In the genomic region with DNA sequence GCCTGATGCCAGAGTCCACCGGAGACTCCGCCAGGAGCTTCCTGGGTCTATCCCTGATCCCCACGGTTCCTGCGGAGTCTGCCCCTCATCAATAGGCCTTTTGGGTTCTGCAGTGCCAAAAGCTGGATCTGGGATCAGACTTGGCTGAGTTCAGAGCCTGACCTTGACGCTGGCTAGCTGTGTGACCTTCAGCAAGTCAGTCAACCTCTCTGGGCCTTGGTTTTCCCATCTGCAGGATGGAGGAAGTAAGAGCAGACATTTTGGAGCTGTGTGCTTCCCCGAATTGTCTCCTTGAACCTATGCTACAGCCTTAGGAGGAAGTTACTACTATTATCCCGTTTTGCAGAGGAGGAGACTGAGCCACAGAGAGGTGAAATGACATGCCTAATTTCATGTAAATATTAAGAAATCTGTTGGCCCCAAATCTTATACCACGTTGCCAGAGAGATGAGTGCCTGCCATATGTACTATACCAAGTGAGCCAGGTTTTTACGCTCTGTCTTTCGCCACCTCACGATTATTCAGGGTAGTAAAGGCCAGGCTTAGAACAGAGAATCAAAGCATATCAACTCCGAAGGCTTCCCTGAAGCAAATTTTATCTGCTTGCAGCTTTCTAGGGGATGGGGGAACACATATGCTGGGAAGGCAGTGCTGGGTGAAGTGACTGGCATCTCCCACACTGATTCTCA, we compare ENCODE assay signal across 20 cellular contexts.
DNase-seq lines count a peak whose midpoint lies in the region; ATAC-seq, FAIRE-seq and TF ChIP-seq lines count a peak whose summit lies in the region.
"Had no signal": no experiment of that assay in that cellular context is flagged by ENCODE, and none has a peak within 500 bp of the region (broad histone marks: within the 10 kb centered on the region; RNA-seq: fewer than 3 reads in every experiment).

No MANE protein-coding gene starts in this region.

- no peaks in the 10 kb centered on the region for H4K20me1 ChIP-seq in K562 (replicated peaks; ENCODE audit: control insufficient read depth, insufficient read depth, low read length)

- H3K4me1 ChIP-seq in HEK293 (ENCODE audit: control insufficient read depth, insufficient read depth, low read length) (peaks cover 14% of the 10 kb centered on the region), K562 (replicated peaks in 1 of 2; ENCODE audit: control insufficient read depth in 2 of 2, insufficient read depth in 2 of 2, low read length in 2 of 2) (peaks cover 0 to 4% of the 10 kb centered on the region in 2 experiments; a peak in 1 of 5 replicates), iPS-20b (ENCODE audit: insufficient read depth, low read length) (peaks cover 9% of the 10 kb centered on the region; the same call in 1 of the 2 replicates), gastrocnemius medialis (peaks cover 10 to 15% of the 10 kb centered on the region in 2 donors), tibial artery (peaks cover 0 to 28% (median 15%) of the 10 kb centered on the region in 4 donors)
- H3K4me1 ChIP-seq: pancreas had no signal

- POLR2A ChIA-PET in HEK293 (lab: Yijun Ruan, JAX) (no interaction called here), K562 (lab: Yijun Ruan, JAX) (interaction anchor here (0.7 kb wide), 1 partner anchor 150 kb away, joined by 3 read pairs; no protein-coding TSS in a partner anchor)

- TF ChIP-seq EP300 in K562 (IDR thresholded peaks at IDR 0.05; ENCODE audit: low read length) = no peak

- H3K36me3 ChIP-seq in HEK293 (ENCODE audit: control insufficient read depth in 2 of 2, insufficient read depth in 1 of 2, low read length in 2 of 2) = no peaks in the 10 kb centered on the region
- no peaks in the 10 kb centered on the region for H3K36me3 ChIP-seq in K562 (ENCODE audit: control insufficient read depth, insufficient read depth, low read length)
- H3K36me3 ChIP-seq in iPS-20b (ENCODE audit: insufficient read depth, low read depth, low read length) = no peaks in the 10 kb centered on the region
- H3K36me3 ChIP-seq in gastrocnemius medialis = no peaks in the 10 kb centered on the region
- H3K36me3 ChIP-seq in tibial artery = no peaks in the 10 kb centered on the region
- H3K36me3 ChIP-seq: pancreas had no signal

- no peak overlapping the region for H3K4me3 ChIP-seq in HEK293 (ENCODE audit: low read depth, low read length)
- no peak overlapping the region for H3K4me3 ChIP-seq in K562
- H3K4me3 ChIP-seq in iPS-20b (ENCODE audit: low read length) = peak overlapping the region; percentile 37; the same call in 1 of the 2 replicates
- H3K4me3 ChIP-seq in gastrocnemius medialis = peak overlapping the region; percentile 34 to 55 (median 48)
- H3K4me3 ChIP-seq in tibial artery = peak overlapping the region in 1 of 2 donors; percentile 40
- H3K4me3 ChIP-seq: GM12878, mucosa of descending colon had no signal

- DNase-seq in K562 (ENCODE audit: extremely low read depth in 1 of 4, low spot score in 3 of 4) = no peak
- no peak for DNase-seq in gastrocnemius medialis
- no peak for DNase-seq in midbrain (lab: John Stamatoyannopoulos, UW)
- no peak for DNase-seq in tibial artery
- DNase-seq in HCEC 1CT = no peak
- DNase-seq: activated CD4-positive, alpha-beta T cell treated with anti-CD3 and anti-CD28 coated beads for 1 hour; activated CD8-positive, alpha-beta memory T cell treated with anti-CD3 and anti-CD28 coated beads, Interleukin-2, amount 10 ng/mL, durations not matched to agents 7 days and 5 days; AML-193; cerebellar nuclear complex; GF-D8; HFFc6; NCI-H1436; stimulated activated CD4-positive, alpha-beta T cell treated with anti-CD3 and anti-CD28 coated beads, Interleukin-2, amount 100 ng/mL, for 48 hours; T1000 had no signal

- CTCF ChIA-PET in HEK293 (lab: Yijun Ruan, JAX) (interaction anchor here (1.2 kb wide), 1 partner anchor 165 kb away, joined by 4 read pairs; no protein-coding TSS in a partner anchor), K562 (lab: Yijun Ruan, JAX; ENCODE audit: low intra/inter-chr PET ratio) (no interaction called here)

- H3K4me2 ChIP-seq in K562 (ENCODE audit: insufficient read depth, low read length) = no peak overlapping the region

- no peak overlapping the region for H2AFZ ChIP-seq in K562 (ENCODE audit: low read depth, low read length)

- TF ChIP-seq CTCF in HEK293 (tag by site-specific recombination; IDR thresholded peaks at IDR 0.05) = no peak
- TF ChIP-seq CTCF in K562 (IDR thresholded peaks at IDR 0.05 in 2 of 3, conservative IDR thresholded peaks at IDR 0.05 in 1 of 3; ENCODE audit: insufficient read depth in 2 of 3, low read depth in 1 of 3, low read length in 3 of 3) = no peak
- no peak for TF ChIP-seq CTCF in gastrocnemius medialis (IDR thresholded peaks at IDR 0.05 in 4 of 5, conservative IDR thresholded peaks at IDR 0.05 in 1 of 5)
- no peak for TF ChIP-seq CTCF in tibial artery (IDR thresholded peaks at IDR 0.05)

- no peak for TF ChIP-seq RAD21 in K562 (CRISPR knock-in tag; conservative IDR thresholded peaks at IDR 0.05 in 1 of 2, IDR thresholded peaks at IDR 0.05 in 1 of 2)

- intact Hi-C loops in K562 (cut with micrococcal nuclease) = no loop called here
- intact Hi-C loops in gastrocnemius medialis (cut with DNase I; ENCODE audit: low total_unique reads) = no loop called here
- intact Hi-C loops in tibial artery (cut with DNase I; ENCODE audit: low total_unique reads) = no loop called here

- FAIRE-seq in K562 (lab: Jason Lieb, UNC) = no peak
- FAIRE-seq: endometrium, GM12878, pancreas had no signal

- H3K27me3 ChIP-seq in K562 (ENCODE audit: control insufficient read depth in 2 of 2, insufficient read depth in 2 of 2, low read length in 2 of 2) = peaks cover 15 to 39% of the 10 kb centered on the region in 2 experiments; a peak in 4 of 5 replicates
- H3K27me3 ChIP-seq in iPS-20b (ENCODE audit: insufficient read depth, low read length) = peaks cover 29% of the 10 kb centered on the region
- no peaks in the 10 kb centered on the region for H3K27me3 ChIP-seq in gastrocnemius medialis
- peaks cover 0 to 14% of the 10 kb centered on the region in 2 donors for H3K27me3 ChIP-seq in tibial artery
- H3K27me3 ChIP-seq: pancreas had no signal

- no peaks in the 10 kb centered on the region for H3K9me1 ChIP-seq in K562 (ENCODE audit: control insufficient read depth, insufficient read depth, low read length)

- 5% methylated on average over 12 of the region's 12 CpGs for WGBS in K562 (ENCODE audit: insufficient coverage, low coverage, missing lambda C conversion rate)

- H3K9ac ChIP-seq in K562 (ENCODE audit: insufficient read depth in 1 of 2, low read depth in 2 of 2, low read length in 2 of 2) (no peak overlapping the region), iPS-20b (ENCODE audit: low read depth, low read length) (no peak overlapping the region; the same call in 1 of the 2 replicates)

- no peak for ATAC-seq in K562
- ATAC-seq in gastrocnemius medialis = no peak
- ATAC-seq: activated CD8-positive, alpha-beta memory T cell treated with anti-CD3 and anti-CD28 coated beads, Interleukin-2, amount 10 ng/mL, durations not matched to agents 7 days and 5 days; GM12878 had no signal

- in situ Hi-C loops in K562 (cut with MboI) (no loop called here), gastrocnemius medialis (cut with MboI; ENCODE audit: low sequenced_read_pairs in 4 of 4) (no loop called here)

- no TSS peak for BruUV-seq in K562 (replicated peaks; lab: Mats Ljungman, UMichigan)

- TF ChIP-seq POLR2A in K562 (conservative IDR thresholded peaks at IDR 0.05) (no peak), gastrocnemius medialis (IDR thresholded peaks at IDR 0.05) (no peak)

- H3K79me2 ChIP-seq in K562 (ENCODE audit: control insufficient read depth, insufficient read depth, low read length) = no peaks in the 10 kb centered on the region

- H3K9me3 ChIP-seq in HEK293 (ENCODE audit: control insufficient read depth, insufficient read depth, low read depth, low read length) (no peaks in the 10 kb centered on the region; the same call in 1 of the 2 replicates), K562 (replicated peaks; ENCODE audit: control insufficient read depth, insufficient read depth, low read depth, low read length) (peaks cover 2% of the 10 kb centered on the region; the same call in 1 of the 2 replicates), iPS-20b (ENCODE audit: insufficient read depth, low read depth, low read length) (no peaks in the 10 kb centered on the region; the same call in 1 of the 2 replicates), gastrocnemius medialis (no peaks in the 10 kb centered on the region), tibial artery (peaks cover 0 to 4% (median 0%) of the 10 kb centered on the region in 3 donors)
- H3K9me3 ChIP-seq: mucosa of descending colon, pancreas had no signal

- H3K27ac ChIP-seq in HEK293 (ENCODE audit: extremely low read depth, low read depth, low read length) (no peak overlapping the region), K562 (ENCODE audit: extremely low read depth, low read depth, low read length) (no peak overlapping the region), iPS-20b (ENCODE audit: low read length) (no peak overlapping the region), gastrocnemius medialis (no peak overlapping the region), tibial artery (no peak overlapping the region)
- H3K27ac ChIP-seq: pancreas had no signal

TF ChIP-seq in HEK293, 187 proteins besides CTCF, POLR2A, EP300 and RAD21:
- no peak for TF ChIP-seq ZNF837 (tag by site-specific recombination; IDR thresholded peaks at IDR 0.05)
- no peak for TF ChIP-seq ZNF354C (tag by site-specific recombination; IDR thresholded peaks at IDR 0.05; ENCODE audit: borderline replicate concordance, low read depth)
- TF ChIP-seq ZNF768 (tag by site-specific recombination; IDR thresholded peaks at IDR 0.05) = peak; percentile 83
TF ChIP-seq in HEK293: peak in this region for 1.

TF ChIP-seq in K562, 482 proteins besides CTCF, POLR2A, EP300 and RAD21:
- peak; percentile 72 for TF ChIP-seq ZFP36 (IDR thresholded peaks at IDR 0.05; ENCODE audit: low read depth, low read length, partially characterized antibody)
- no peak for TF ChIP-seq HNRNPK (IDR thresholded peaks at IDR 0.05; ENCODE audit: low read depth, low read length, poor library complexity, severe bottlenecking)
- TF ChIP-seq RBM25 (IDR thresholded peaks at IDR 0.05; ENCODE audit: low read depth, low read length, severe bottlenecking) = peak; percentile 72

Comparison
In these comparisons a context has a peak if more than half of its experiments do, and no peak if none do; other contexts are left out.
1. H3K4me3 ChIP-seq: peak in iPS-20b (single experiment) and gastrocnemius medialis (4 of 4); none in HEK293 (single experiment) and K562 (single experiment).